14 cellular contexts compared by ENCODE assay signal in genomic region chr1:96598416-96599168, GRCh38.
A peak's percentile ranks its signal among the peaks of the same experiment; 100 is the strongest.
DNase-seq lines count a peak whose midpoint lies in the region; ATAC-seq and TF ChIP-seq lines count a peak whose summit lies in the region.
"Had no signal": no experiment of that assay in that cellular context is flagged by ENCODE, and none has a peak within 500 bp of the region (broad histone marks: within the 10 kb centered on the region; RNA-seq: fewer than 3 reads in every experiment).

No MANE protein-coding gene starts in this region.

- H3K4me3 ChIP-seq in endodermal cell (ENCODE audit: low read length) (no peak overlapping the region), mesenchymal stem cell (ENCODE audit: insufficient read depth in 1 of 2, low read depth in 1 of 2, low read length in 2 of 2) (no peak overlapping the region), skeletal muscle satellite cell (ENCODE audit: low read length) (no peak overlapping the region), colonic mucosa (no peak overlapping the region)
- H3K4me3 ChIP-seq in CD8-positive, alpha-beta T cell (ENCODE audit: low read depth, low read length) = no peak overlapping the region
- H3K4me3 ChIP-seq: BLaER1, lung had no signal

- H2BK120ac ChIP-seq in mesenchymal stem cell (ENCODE audit: low read depth, low read length) = no peak overlapping the region

- no peaks in the 10 kb centered on the region for H3K9me3 Mint-ChIP-seq in endodermal cell
- no peaks in the 10 kb centered on the region for H3K9me3 Mint-ChIP-seq in CD8-positive, alpha-beta T cell

- DNase-seq in HCEC 1CT (peak; percentile 4), endodermal cell (no peak), mesenchymal stem cell (peak; percentile 32), colonic mucosa (no peak), NCI-H1417 treated with DMSO at 0.1 percent for 48 hours (lab: John Stamatoyannopoulos, UW) (no peak)
- DNase-seq in CD8-positive, alpha-beta T cell = no peak
- DNase-seq: activated CD4-positive, CD25-positive, alpha-beta regulatory T cell treated with anti-CD3 and anti-CD28 coated beads, Interleukin-2, amount 50 U/mL, for 72 hours; NCI-H1092; OCI-M1; stimulated activated CD4-positive, alpha-beta T cell treated with anti-CD3 and anti-CD28 coated beads, Interleukin-2, amount 100 ng/mL, for 48 hours had no signal

- ATAC-seq in CD8-positive, alpha-beta T cell = no peak
- ATAC-seq in GM21786 (IDR thresholded peaks at IDR 0.05; ENCODE audit: unreplicated experiment) = no peak

- H2AFZ ChIP-seq in mesenchymal stem cell (ENCODE audit: low read depth, low read length) = no peak overlapping the region

- no peaks in the 10 kb centered on the region for H3K4me1 Mint-ChIP-seq in endodermal cell
- H3K4me1 Mint-ChIP-seq in CD8-positive, alpha-beta T cell (ENCODE audit: low read depth) = no peaks in the 10 kb centered on the region

- no peaks in the 10 kb centered on the region for H3K36me3 Mint-ChIP-seq in endodermal cell (ENCODE audit: low read depth)
- no peaks in the 10 kb centered on the region for H3K36me3 Mint-ChIP-seq in CD8-positive, alpha-beta T cell

- no peak overlapping the region for H4K91ac ChIP-seq in mesenchymal stem cell (ENCODE audit: low read length)

- H3K4me2 ChIP-seq in mesenchymal stem cell (ENCODE audit: low read length, poor library complexity, severe bottlenecking) = no peak overlapping the region
- H3K4me2 ChIP-seq in skeletal muscle satellite cell (ENCODE audit: low read length) = peak overlapping the region; percentile 2
- H3K4me2 ChIP-seq: BLaER1 had no signal

- no peak overlapping the region for H2BK5ac ChIP-seq in mesenchymal stem cell (ENCODE audit: low read depth, low read length, poor library complexity, severe bottlenecking)

- H3K18ac ChIP-seq in mesenchymal stem cell (ENCODE audit: low read depth in 1 of 2, low read length in 2 of 2) = no peak overlapping the region

- no peaks in the 10 kb centered on the region for H3K36me3 ChIP-seq in endodermal cell (ENCODE audit: control insufficient read depth, insufficient read depth, low read length)
- no peaks in the 10 kb centered on the region for H3K36me3 ChIP-seq in mesenchymal stem cell (ENCODE audit: control insufficient read depth in 1 of 2, insufficient read depth in 2 of 2, low read depth in 1 of 2, low read length in 2 of 2)
- no peaks in the 10 kb centered on the region for H3K36me3 ChIP-seq in skeletal muscle satellite cell (ENCODE audit: insufficient read depth, low read length)
- no peaks in the 10 kb centered on the region for H3K36me3 ChIP-seq in CD8-positive, alpha-beta T cell (ENCODE audit: insufficient read depth, low read length)
- no peaks in the 10 kb centered on the region for H3K36me3 ChIP-seq in colonic mucosa
- H3K36me3 ChIP-seq: BLaER1 had no signal

- H3K27me3 Mint-ChIP-seq in endodermal cell (ENCODE audit: insufficient read depth) = no peaks in the 10 kb centered on the region
- H3K27me3 Mint-ChIP-seq in CD8-positive, alpha-beta T cell (ENCODE audit: low read depth) = peaks cover 1% of the 10 kb centered on the region

- no peak overlapping the region for H3K9ac ChIP-seq in endodermal cell (ENCODE audit: extremely low read depth, low read length, poor library complexity, severe bottlenecking)
- peak overlapping the region; percentile 21 for H3K9ac ChIP-seq in mesenchymal stem cell (ENCODE audit: low read length)
- H3K9ac ChIP-seq in skeletal muscle satellite cell (ENCODE audit: low read depth, low read length) = no peak overlapping the region
- H3K9ac ChIP-seq in colonic mucosa (ENCODE audit: low read depth in 2 of 2, low read length in 2 of 2) = no peak overlapping the region
- H3K9ac ChIP-seq: BLaER1 had no signal

- no peak overlapping the region for H3K23ac ChIP-seq in mesenchymal stem cell (ENCODE audit: low read length in 2 of 2)

- H3K4me3 Mint-ChIP-seq in endodermal cell = no peak overlapping the region
- H3K4me3 Mint-ChIP-seq in CD8-positive, alpha-beta T cell = no peak overlapping the region

- H3K14ac ChIP-seq in mesenchymal stem cell (ENCODE audit: low read length in 2 of 2) = no peak overlapping the region

- POLR2A ChIA-PET in CD8-positive, alpha-beta T cell (lab: Charles Lee) = no interaction called here

- H3K4me1 ChIP-seq in endodermal cell (ENCODE audit: control insufficient read depth, insufficient read depth, low read length) (no peaks in the 10 kb centered on the region), mesenchymal stem cell (ENCODE audit: control insufficient read depth, insufficient read depth, low read depth, low read length) (no peaks in the 10 kb centered on the region), skeletal muscle satellite cell (ENCODE audit: control insufficient read depth, insufficient read depth, low read length) (peaks cover 13% of the 10 kb centered on the region), colonic mucosa (no peaks in the 10 kb centered on the region)
- no peaks in the 10 kb centered on the region for H3K4me1 ChIP-seq in CD8-positive, alpha-beta T cell (ENCODE audit: insufficient read depth, low read length)
- H3K4me1 ChIP-seq: BLaER1 had no signal

- intact Hi-C loops in CD8-positive, alpha-beta T cell (cut with DNase I, micrococcal nuclease) = no loop called here
- intact Hi-C loops in colonic mucosa (cut with DNase I) = no loop called here

- H2BK15ac ChIP-seq in mesenchymal stem cell (ENCODE audit: low read depth, poor library complexity, severe bottlenecking) = no peak overlapping the region

- H3K79me1 ChIP-seq in mesenchymal stem cell (replicated peaks; ENCODE audit: low read length, poor library complexity, severe bottlenecking) = no peaks in the 10 kb centered on the region

- H3K27ac ChIP-seq in endodermal cell (ENCODE audit: low read depth, low read length) = peak overlapping the region; percentile 97
- no peak overlapping the region for H3K27ac ChIP-seq in mesenchymal stem cell (ENCODE audit: low read length, poor library complexity, severe bottlenecking)
- no peak overlapping the region for H3K27ac ChIP-seq in CD8-positive, alpha-beta T cell (ENCODE audit: low read depth, low read length)
- H3K27ac ChIP-seq in colonic mucosa = no peak overlapping the region
- H3K27ac ChIP-seq: BLaER1 had no signal

- no peak overlapping the region for H2BK12ac ChIP-seq in mesenchymal stem cell (ENCODE audit: low read length in 2 of 2)

- H3K9me3 ChIP-seq in endodermal cell (ENCODE audit: control insufficient read depth, low read length) (no peaks in the 10 kb centered on the region), mesenchymal stem cell (ENCODE audit: control insufficient read depth, low read length) (no peaks in the 10 kb centered on the region), skeletal muscle satellite cell (replicated peaks; ENCODE audit: low read length) (no peaks in the 10 kb centered on the region), colonic mucosa (no peaks in the 10 kb centered on the region)
- H3K9me3 ChIP-seq in CD8-positive, alpha-beta T cell (ENCODE audit: low read length) = no peaks in the 10 kb centered on the region
- H3K9me3 ChIP-seq: BLaER1 had no signal

- no peak overlapping the region for H3K27ac Mint-ChIP-seq in endodermal cell
- no peak overlapping the region for H3K27ac Mint-ChIP-seq in CD8-positive, alpha-beta T cell

- CTCF ChIA-PET in CD8-positive, alpha-beta T cell (lab: Charles Lee) = no interaction called here

- H4K8ac ChIP-seq in mesenchymal stem cell (ENCODE audit: low read length) = no peak overlapping the region

- H3K27me3 ChIP-seq in endodermal cell (ENCODE audit: control insufficient read depth, insufficient read depth, low read length, poor library complexity, severe bottlenecking) (no peaks in the 10 kb centered on the region), mesenchymal stem cell (ENCODE audit: control insufficient read depth in 1 of 2, insufficient read depth in 1 of 2, low read length in 2 of 2) (no peaks in the 10 kb centered on the region), skeletal muscle satellite cell (ENCODE audit: control insufficient read depth, insufficient read depth, low read length) (no peaks in the 10 kb centered on the region), colonic mucosa (no peaks in the 10 kb centered on the region)
- H3K27me3 ChIP-seq in CD8-positive, alpha-beta T cell (ENCODE audit: insufficient read depth, low read length) = no peaks in the 10 kb centered on the region
- H3K27me3 ChIP-seq: BLaER1 had no signal

- TF ChIP-seq CTCF in endodermal cell (conservative IDR thresholded peaks at IDR 0.05) (no peak), colonic mucosa (IDR thresholded peaks at IDR 0.05) (no peak)
- no peak for TF ChIP-seq CTCF in CD8-positive, alpha-beta T cell (IDR thresholded peaks at IDR 0.05)

- 65 to 87% methylated on average over 2 to 3 of the region's 4 CpGs for WGBS in endodermal cell (ENCODE audit: insufficient coverage in 1 of 2, insufficient read length in 1 of 2), 2 experiments
- WGBS in mesenchymal stem cell = 59% methylated on average over 2 of the region's 4 CpGs

- H2AK5ac ChIP-seq in mesenchymal stem cell (ENCODE audit: low read length, severe bottlenecking) = no peak overlapping the region

- H3K4ac ChIP-seq in mesenchymal stem cell (ENCODE audit: low read depth in 1 of 2, low read length in 2 of 2) = no peak overlapping the region

Comparison
In these comparisons a context has a peak if more than half of its experiments do, and no peak if none do; other contexts are left out.
1. DNase-seq: peak in HCEC 1CT (single experiment) and mesenchymal stem cell (single experiment); none in endodermal cell (single experiment), CD8-positive, alpha-beta T cell (0 of 7), colonic mucosa (single experiment) and NCI-H1417 treated with DMSO at 0.1 percent for 48 hours (single experiment).